ENCODE assay signal across 7 cellular contexts in the genomic region with DNA sequence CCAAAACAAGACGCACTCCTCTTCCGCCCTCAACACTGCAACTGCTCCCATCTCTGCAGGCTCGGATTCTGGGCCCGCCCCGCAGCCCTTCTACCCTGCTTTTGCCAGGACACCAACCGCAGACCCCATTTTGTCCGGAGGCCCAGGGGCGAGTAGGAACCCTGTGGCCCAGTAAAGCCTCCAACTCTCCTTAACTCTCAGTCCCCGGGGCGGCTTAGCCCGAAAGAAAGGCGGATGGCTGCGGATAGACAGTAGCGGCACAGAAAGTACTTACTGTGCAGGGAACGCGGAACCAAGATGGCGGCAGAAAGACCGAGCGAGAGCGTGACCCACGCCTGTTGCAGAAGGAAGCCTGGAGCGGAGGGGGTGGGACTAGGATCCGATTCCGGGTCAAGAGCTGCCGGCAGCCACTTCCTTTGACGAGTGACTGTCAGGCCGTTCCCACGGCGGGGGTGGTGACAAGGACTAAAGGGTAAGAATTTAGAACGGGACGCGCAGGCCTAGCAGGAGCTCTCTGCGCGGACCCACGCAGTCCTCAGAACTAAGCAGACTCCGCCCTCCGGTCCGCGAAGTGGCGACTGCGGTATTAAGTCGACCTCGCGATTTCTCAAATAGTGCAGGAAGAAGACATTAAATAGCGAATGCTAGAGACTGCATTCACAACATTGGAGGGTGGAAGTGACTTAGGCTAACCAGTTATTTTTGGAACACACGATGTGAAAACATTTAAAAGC. TPM values are rescaled to one million over a fixed set of nuclear protein-coding genes. Genes with fewer than 3 reads are reported as not detected.
DNase-seq lines count a peak whose midpoint lies in the region; ATAC-seq, FAIRE-seq and TF ChIP-seq lines count a peak whose summit lies in the region.

A gene (minus strand): TSS at position 311 of the 734 bp plus-strand sequence. CDS start 778 bp downstream, outside the sequence.

- DNase-seq in GM18507 (ENCODE audit: extremely low spot score, insufficient read length, low read depth), result peak; percentile 96
- peak; percentile 96 for DNase-seq in NCI-H2029 treated with DMSO at 0.1 percent for 48 hours (lab: John Stamatoyannopoulos, UW)
- peak; percentile 92 for DNase-seq in T-helper 9 cell
- peak; percentile 88 for DNase-seq in astrocyte of the cerebellum (ENCODE audit: low read depth)
- peak; percentile 98 for DNase-seq in hepatic stellate cell (ENCODE audit: low spot score)
- peak; percentile 94 for DNase-seq in renal cortical epithelial cell (ENCODE audit: low read depth)

- in situ Hi-C loops in astrocyte of the cerebellum (cut with HindIII; ENCODE audit: low sequenced_read_pairs), result no loop called here

- no peak for TF ChIP-seq CTCF in astrocyte of the cerebellum (IDR thresholded peaks at IDR 0.05; ENCODE audit: low read depth, low read length, missing control alignments)

- ATAC-seq in HG02981 (IDR thresholded peaks at IDR 0.05; ENCODE audit: unreplicated experiment), result peak; percentile 96

- peak within 1 kb of the TSS; percentile 76 for H3K4me3 ChIP-seq in astrocyte of the cerebellum (ENCODE audit: low read depth, low read length)

- FAIRE-seq in GM18507 (lab: Jason Lieb, UNC), result peak; percentile 96

RNA-seq across cellular contexts. Expression of the gene that starts here (rescaled TPM):
- 1,165 and 1,223 TPM in 2 replicates for total RNA-seq in renal cortical epithelial cell

Comparison
In these comparisons a context has a peak if more than half of its experiments do, and no peak if none do; other contexts are left out.
1. Peak in every context shown above with its lines: DNase-seq, ATAC-seq and H3K4me3 ChIP-seq.